Comparison of ENCODE assay signal across 19 cellular contexts in genomic region chr4:10030946-10031662, GRCh38. TPM values are rescaled to one million over a fixed set of nuclear protein-coding genes. Genes with fewer than 3 reads are reported as not detected.
A peak's percentile ranks its signal among the peaks of the same experiment; 100 is the strongest.
DNase-seq lines count a peak whose midpoint lies in the region; ATAC-seq, FAIRE-seq and TF ChIP-seq lines count a peak whose summit lies in the region.
"Had no signal": no experiment of that assay in that cellular context is flagged by ENCODE, and none has a peak within 500 bp of the region (broad histone marks: within the 10 kb centered on the region; RNA-seq: fewer than 3 reads in every experiment).

No MANE protein-coding gene starts in this region.

- H3K27me3 ChIP-seq in endodermal cell (ENCODE audit: control insufficient read depth, insufficient read depth, low read length, poor library complexity, severe bottlenecking) (no peaks in the 10 kb centered on the region), skeletal muscle tissue (ENCODE audit: control insufficient read depth in 3 of 3, insufficient read depth in 3 of 3, low read length in 3 of 3) (no peaks in the 10 kb centered on the region), small intestine (ENCODE audit: control insufficient read depth in 2 of 2, insufficient read depth in 2 of 2, low read length in 2 of 2) (no peaks in the 10 kb centered on the region)

- no peak overlapping the region for H3K4me3 Mint-ChIP-seq in endodermal cell
- H3K4me3 Mint-ChIP-seq: activated CD8-positive, alpha-beta memory T cell treated with anti-CD3 and anti-CD28 coated beads, Interleukin-2, amount 10 ng/mL, durations not matched to agents 7 days and 5 days; activated naive CD8-positive, alpha-beta T cell treated with anti-CD3 and anti-CD28 coated beads, Interleukin-2, amount 50 U/mL, for 24 hours; activated T-helper 17 cell treated with anti-CD3 and anti-CD28 coated beads, Interleukin-2, amount 50 U/mL, for 72 hours; GM23338; naive B cell had no signal

- FAIRE-seq in small intestine (lab: Jason Lieb, UNC) = no peak

- no peaks in the 10 kb centered on the region for H3K36me3 Mint-ChIP-seq in endodermal cell (ENCODE audit: low read depth)
- H3K36me3 Mint-ChIP-seq: activated CD8-positive, alpha-beta memory T cell treated with anti-CD3 and anti-CD28 coated beads, Interleukin-2, amount 10 ng/mL, durations not matched to agents 7 days and 5 days; naive B cell had no signal

- H3K9me3 ChIP-seq in endodermal cell (ENCODE audit: control insufficient read depth, low read length) (no peaks in the 10 kb centered on the region), skeletal muscle tissue (ENCODE audit: control insufficient read depth in 3 of 3, low read length in 3 of 3) (no peaks in the 10 kb centered on the region), small intestine (ENCODE audit: control insufficient read depth, low read depth) (no peaks in the 10 kb centered on the region)

- in situ Hi-C loops in SK-MEL-5 (cut with HindIII; ENCODE audit: low pct_unique_long_range_greater_than_20kb, low sequenced_read_pairs) = no loop called here

- peak; percentile 89 for DNase-seq in SK-MEL-5 (ENCODE audit: low read depth, low spot score)
- DNase-seq in endodermal cell = peak; percentile 22
- peak; percentile 33 for DNase-seq in midbrain (lab: John Stamatoyannopoulos, UW)
- DNase-seq in small intestine = no peak
- no peak for DNase-seq in DMS153 (lab: John Stamatoyannopoulos, UW)
- DNase-seq: activated CD4-positive, alpha-beta T cell treated with anti-CD3 and anti-CD28 coated beads for 48 hours; activated CD8-positive, alpha-beta memory T cell treated with anti-CD3 and anti-CD28 coated beads, Interleukin-2, amount 10 ng/mL, durations not matched to agents 7 days and 5 days; activated naive CD8-positive, alpha-beta T cell treated with anti-CD3 and anti-CD28 coated beads, Interleukin-2, amount 50 U/mL, for 24 hours; effector CD4-positive, alpha-beta T cell; GDM1; naive B cell; NCI-H1105; NCI-H524; SW 1271 had no signal

- peaks cover under 1% of the 10 kb centered on the region for H3K27me3 Mint-ChIP-seq in endodermal cell (ENCODE audit: insufficient read depth)

- peak overlapping the region; percentile 75 for H3K27ac ChIP-seq in endodermal cell (ENCODE audit: low read depth, low read length)
- H3K27ac ChIP-seq in skeletal muscle tissue (ENCODE audit: low read depth, low read length) = peak overlapping the region; percentile 34
- peak overlapping the region in 1 of 2 donors; percentile 60 for H3K27ac ChIP-seq in small intestine (ENCODE audit: low read depth in 1 of 2, low read length in 1 of 2)

- H3K27ac Mint-ChIP-seq in endodermal cell = no peak overlapping the region
- H3K27ac Mint-ChIP-seq: activated CD8-positive, alpha-beta memory T cell treated with anti-CD3 and anti-CD28 coated beads, Interleukin-2, amount 10 ng/mL, durations not matched to agents 7 days and 5 days; activated naive CD8-positive, alpha-beta T cell treated with anti-CD3 and anti-CD28 coated beads, Interleukin-2, amount 50 U/mL, for 24 hours; activated T-helper 17 cell treated with anti-CD3 and anti-CD28 coated beads, Interleukin-2, amount 50 U/mL, for 72 hours; GM23338 had no signal

- peaks cover 17% of the 10 kb centered on the region for H3K4me1 Mint-ChIP-seq in endodermal cell

- 91 to 92% methylated on average over 4 to 7 of the region's 7 CpGs for WGBS in endodermal cell (ENCODE audit: insufficient coverage in 1 of 2, insufficient read length in 1 of 2), 2 experiments
- WGBS in small intestine, 3 donors = 68 to 80% (median 74%) methylated on average over 7 of the region's 7 CpGs

- no peak overlapping the region for H3K4me3 ChIP-seq in endodermal cell (ENCODE audit: low read length)
- peak overlapping the region in 2 of 3 donors; percentile 4 for H3K4me3 ChIP-seq in skeletal muscle tissue (ENCODE audit: low read length in 3 of 3)
- no peak overlapping the region for H3K4me3 ChIP-seq in small intestine (ENCODE audit: low read depth in 1 of 2, low read length in 2 of 2)
- H3K4me3 ChIP-seq: GM23338 had no signal

- H3K4me1 ChIP-seq in endodermal cell (ENCODE audit: control insufficient read depth, insufficient read depth, low read length) (peaks cover 9% of the 10 kb centered on the region), skeletal muscle tissue (ENCODE audit: control insufficient read depth in 3 of 3, insufficient read depth in 3 of 3, low read length in 3 of 3) (peaks cover 49 to 65% (median 59%) of the 10 kb centered on the region in 3 donors), small intestine (ENCODE audit: control insufficient read depth in 2 of 2, insufficient read depth in 1 of 2, low read depth in 1 of 2, low read length in 1 of 2) (peaks cover 0 to 13% of the 10 kb centered on the region in 2 donors)

- no peak for ATAC-seq in HG03196 (IDR thresholded peaks at IDR 0.05; ENCODE audit: unreplicated experiment)
- ATAC-seq: activated CD8-positive, alpha-beta memory T cell treated with anti-CD3 and anti-CD28 coated beads, Interleukin-2, amount 10 ng/mL, durations not matched to agents 7 days and 5 days; activated naive CD8-positive, alpha-beta T cell treated with anti-CD3 and anti-CD28 coated beads, Interleukin-2, amount 50 U/mL, for 24 hours; activated T-helper 17 cell treated with anti-CD3 and anti-CD28 coated beads, Interleukin-2, amount 50 U/mL, for 72 hours had no signal

- H3K36me3 ChIP-seq in endodermal cell (ENCODE audit: control insufficient read depth, insufficient read depth, low read length) = no peaks in the 10 kb centered on the region
- H3K36me3 ChIP-seq in skeletal muscle tissue (ENCODE audit: control insufficient read depth in 3 of 3, insufficient read depth in 3 of 3, low read length in 3 of 3) = no peaks in the 10 kb centered on the region
- H3K36me3 ChIP-seq in small intestine (ENCODE audit: control insufficient read depth in 2 of 2, insufficient read depth in 2 of 2, low read length in 2 of 2) = no peaks in the 10 kb centered on the region

- peaks cover 2% of the 10 kb centered on the region for H3K9me3 Mint-ChIP-seq in endodermal cell
- H3K9me3 Mint-ChIP-seq: activated naive CD8-positive, alpha-beta T cell treated with anti-CD3 and anti-CD28 coated beads, Interleukin-2, amount 50 U/mL, for 24 hours; activated T-helper 17 cell treated with anti-CD3 and anti-CD28 coated beads, Interleukin-2, amount 50 U/mL, for 72 hours; GM23338; naive B cell had no signal

- no peak for TF ChIP-seq CTCF in endodermal cell (conservative IDR thresholded peaks at IDR 0.05)

- no peak overlapping the region for H3K9ac ChIP-seq in endodermal cell (ENCODE audit: extremely low read depth, low read length, poor library complexity, severe bottlenecking)
- peak overlapping the region in 1 of 3 donors; percentile 47 for H3K9ac ChIP-seq in skeletal muscle tissue (ENCODE audit: low read depth in 1 of 3, low read length in 3 of 3)
- H3K9ac ChIP-seq: parathyroid adenoma had no signal

RNA-seq across cellular contexts. Expression of gene SLC2A9, which starts 9.8 kb away (rescaled TPM):
- total RNA-seq in SK-MEL-5 (2014; rRNA removed; shearing (Covaris generic)) = 0.24 TPM in 1 of 2 replicates, not detected in the other
- 0.25 and 0.42 TPM in 2 replicates for polyA plus RNA-seq in SK-MEL-5 (2015; cell fraction: cytosol; rRNA removed)
- polyA plus RNA-seq in SK-MEL-5 (2015; cell fraction: nucleus; rRNA removed) = 0.30 and 0.37 TPM in 2 replicates
- total RNA-seq in endodermal cell = 1 to 10 TPM in 1 of 2 donors, under 1 TPM in 1; 0.95 to 1.9 TPM
- polyA plus RNA-seq in endodermal cell (2013, experiment 1 of 2) = not detected
- not detected for polyA plus RNA-seq in endodermal cell (2013, experiment 2 of 2)
- 1.0 TPM for total RNA-seq in skeletal muscle tissue
- polyA plus RNA-seq in small intestine = 10 to 100 TPM in 2 of 3 donors, 1 to 10 TPM in 1; 7.4 to 13.0 (median 11.7) TPM

Comparison
In these comparisons a context has a peak if more than half of its experiments do, and no peak if none do; other contexts are left out.
1. DNase-seq: peak in SK-MEL-5 (single experiment), endodermal cell (single experiment) and midbrain (single experiment); none in small intestine (single experiment) and DMS153 (single experiment).
2. H3K4me3 ChIP-seq: peak in skeletal muscle tissue (2 of 3); none in endodermal cell (single experiment) and small intestine (0 of 2).